Comparison of ENCODE assay signal across 8 cellular contexts in genomic region chr14:26598672-26599131, GRCh38. TPM values are rescaled to one million over a fixed set of nuclear protein-coding genes. Genes with fewer than 3 reads are reported as not detected.
DNase-seq lines count a peak whose midpoint lies in the region; TF ChIP-seq lines count a peak whose summit lies in the region.

No MANE protein-coding gene starts in this region.

- DNase-seq in LHCN-M2 (ENCODE audit: low read depth), result peak; percentile 9
- DNase-seq in Calu3, result no peak
- DNase-seq in activated CD8-positive, alpha-beta memory T cell treated with anti-CD3 and anti-CD28 coated beads for 24 hours, result no peak
- DNase-seq in activated CD4-positive, CD25-positive, alpha-beta regulatory T cell (lab: John Stamatoyannopoulos, UW), result no peak
- no peak for DNase-seq in KBM-7

- BruUV-seq in Calu3 (replicated peaks; lab: Mats Ljungman, UMichigan), result no TSS peak

- no peak overlapping the region for H3K27ac Mint-ChIP-seq in Calu3 (ENCODE audit: unreplicated experiment)

- H3K4me1 ChIP-seq in ACC112 (ENCODE audit: control insufficient read depth, insufficient read depth, low read length, unreplicated experiment) (peaks cover 13% of the 10 kb centered on the region), ectodermal cell (ENCODE audit: control insufficient read depth, insufficient read depth, low read length) (peaks cover 5% of the 10 kb centered on the region), muscle layer of duodenum (ENCODE audit: control insufficient read depth in 1 of 2, insufficient read depth in 2 of 2, low read length in 2 of 2) (peaks cover 0 to 8% of the 10 kb centered on the region in 2 donors)

- CTCF ChIA-PET in Calu3 (lab: Charles Lee), result no interaction called here

- no peaks in the 10 kb centered on the region for H3K79me2 ChIP-seq in ACC112 (ENCODE audit: control insufficient read depth, insufficient read depth, low read length, unreplicated experiment)

- H3K27me3 ChIP-seq in ACC112 (ENCODE audit: insufficient read depth, low read length) (0 out of 2 replicates have a peak, but pooled peaks cover 3% of the 10 kb centered on the region), ectodermal cell (ENCODE audit: control insufficient read depth, insufficient read depth, low read length, poor library complexity, severe bottlenecking) (peaks cover 4% of the 10 kb centered on the region), muscle layer of duodenum (ENCODE audit: low read depth, low read length) (no peaks in the 10 kb centered on the region)

- no peak overlapping the region for H3K4me3 Mint-ChIP-seq in Calu3 (ENCODE audit: low read depth, unreplicated experiment)

- peaks cover 4% of the 10 kb centered on the region for H3K9me3 Mint-ChIP-seq in Calu3 (ENCODE audit: low read depth, unreplicated experiment)

- intact Hi-C loops in Calu3 (cut with micrococcal nuclease; ENCODE audit: unreplicated experiment), result no loop called here

- H3K4me3 ChIP-seq in ACC112 (ENCODE audit: low read depth, low read length) (peak overlapping the region; percentile 94), ectodermal cell (ENCODE audit: insufficient read depth, low read depth, low read length) (peak overlapping the region; percentile 48), muscle layer of duodenum (ENCODE audit: low read depth in 1 of 2, low read length in 2 of 2) (peak overlapping the region; percentile 63 to 85)

- H2AFZ ChIP-seq in ACC112 (ENCODE audit: low read length, unreplicated experiment), result peak overlapping the region; percentile 97

- H3K9me3 ChIP-seq in ectodermal cell (ENCODE audit: control insufficient read depth, low read length) (no peaks in the 10 kb centered on the region), muscle layer of duodenum (ENCODE audit: control insufficient read depth in 1 of 2, low read length in 2 of 2) (no peaks in the 10 kb centered on the region)

- H3K27ac ChIP-seq in ACC112 (ENCODE audit: low read depth, low read length), result no peak overlapping the region
- H3K27ac ChIP-seq in ectodermal cell (ENCODE audit: insufficient read depth, low read depth, low read length, poor library complexity, severe bottlenecking), result no peak overlapping the region
- H3K27ac ChIP-seq in muscle layer of duodenum (ENCODE audit: low read length), result peak overlapping the region; percentile 30

- H3K4me1 Mint-ChIP-seq in Calu3 (ENCODE audit: low read depth, unreplicated experiment), result no peaks in the 10 kb centered on the region

- in situ Hi-C loops in KBM-7 (cut with MboI; ENCODE audit: low pct_unique_long_range_greater_than_20kb, low sequenced_read_pairs), result no loop called here

- TF ChIP-seq CTCF in Calu3 (IDR thresholded peaks at IDR 0.05; ENCODE audit: unreplicated experiment), result no peak

- 16 to 18% methylated on average over 18 of the region's 18 CpGs for WGBS in ectodermal cell, 2 experiments

- H3K27me3 Mint-ChIP-seq in Calu3 (ENCODE audit: unreplicated experiment), result no peaks in the 10 kb centered on the region

- H3K36me3 Mint-ChIP-seq in Calu3 (ENCODE audit: insufficient read depth, unreplicated experiment), result no peaks in the 10 kb centered on the region

- no peaks in the 10 kb centered on the region for H3K36me3 ChIP-seq in ACC112 (ENCODE audit: insufficient read depth, low read length)
- H3K36me3 ChIP-seq in ectodermal cell (ENCODE audit: control insufficient read depth, insufficient read depth, low read length), result no peaks in the 10 kb centered on the region
- no peaks in the 10 kb centered on the region for H3K36me3 ChIP-seq in muscle layer of duodenum (ENCODE audit: control insufficient read depth in 1 of 2, insufficient read depth in 2 of 2, low read length in 2 of 2)

RNA-seq across cellular contexts. Expression of gene NOVA1, which starts 0.9 kb away (rescaled TPM):
- total RNA-seq in LHCN-M2 (2014; rRNA removed) (0.77 and 1.3 TPM in 2 replicates), Calu3 (2022) (not detected in 2 replicates)
- polyA plus RNA-seq in LHCN-M2 (2012), result 1.5 TPM
- polyA plus RNA-seq in ectodermal cell (2013, experiment 1 of 4), result 36.9 TPM
- 46.4 TPM for polyA plus RNA-seq in ectodermal cell (2013, experiment 2 of 4)
- 34.6 TPM for polyA plus RNA-seq in ectodermal cell (2013, experiment 3 of 4)
- 37.8 TPM for polyA plus RNA-seq in ectodermal cell (2013, experiment 4 of 4)
